2 cellular contexts compared by ENCODE assay signal in the genomic region with DNA sequence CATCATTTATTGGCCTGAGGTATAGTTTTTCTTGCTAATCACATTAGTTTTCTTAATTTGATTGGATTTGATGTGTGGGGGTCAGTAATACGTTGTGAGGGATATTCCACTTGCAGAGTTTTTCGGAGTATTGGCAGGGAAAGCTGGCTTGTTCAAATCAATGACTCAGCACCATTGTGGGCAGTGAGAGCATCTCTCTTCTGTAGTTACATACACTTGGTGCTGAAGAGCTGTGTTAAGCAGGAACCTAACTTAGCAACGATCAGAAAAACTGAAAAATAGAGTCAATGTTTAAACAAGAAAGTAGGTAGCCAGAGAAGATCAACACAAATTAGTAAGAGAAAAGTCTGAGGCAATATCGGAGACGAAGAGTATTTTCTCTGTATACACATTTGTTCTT.
TF ChIP-seq lines count a peak whose summit lies in the region.

No MANE protein-coding gene starts in this region.

TF ChIP-seq in A549, 52 proteins besides CTCF, POLR2A, EP300 and RAD21:
- TF ChIP-seq RFX5 (IDR thresholded peaks at IDR 0.05): no peak
- no peak for TF ChIP-seq CBX2 (IDR thresholded peaks at IDR 0.05; ENCODE audit: borderline replicate concordance, low read depth)
- TF ChIP-seq MAFK (IDR thresholded peaks at IDR 0.05; ENCODE audit: partially characterized antibody): peak; percentile 38

TF ChIP-seq in IMR-90, 13 proteins besides CTCF, POLR2A, EP300 and RAD21:
- TF ChIP-seq MXI1 (IDR thresholded peaks at IDR 0.05; ENCODE audit: borderline replicate concordance, low read depth, low read length) (no peak), CEBPB (IDR thresholded peaks at IDR 0.05; ENCODE audit: low read depth, low read length) (no peak), RFX5 (IDR thresholded peaks at IDR 0.05; ENCODE audit: low read depth, low read length) (no peak), CHD1 (IDR thresholded peaks at IDR 0.05; ENCODE audit: low read depth, low read length) (no peak), MAZ (IDR thresholded peaks at IDR 0.05; ENCODE audit: borderline replicate concordance, low read depth, low read length) (no peak), BHLHE40 (IDR thresholded peaks at IDR 0.05; ENCODE audit: low read depth, low read length) (no peak), NFE2L2 (IDR thresholded peaks at IDR 0.05; ENCODE audit: low read depth, low read length) (peak; percentile 55; the same call in 1 of the 2 replicates), MAFK (IDR thresholded peaks at IDR 0.05; ENCODE audit: low read depth, low read length) (0 out of 2 replicates have a peak, but pooled peaks have one; percentile 21)
- TF ChIP-seq, protein P1, sequence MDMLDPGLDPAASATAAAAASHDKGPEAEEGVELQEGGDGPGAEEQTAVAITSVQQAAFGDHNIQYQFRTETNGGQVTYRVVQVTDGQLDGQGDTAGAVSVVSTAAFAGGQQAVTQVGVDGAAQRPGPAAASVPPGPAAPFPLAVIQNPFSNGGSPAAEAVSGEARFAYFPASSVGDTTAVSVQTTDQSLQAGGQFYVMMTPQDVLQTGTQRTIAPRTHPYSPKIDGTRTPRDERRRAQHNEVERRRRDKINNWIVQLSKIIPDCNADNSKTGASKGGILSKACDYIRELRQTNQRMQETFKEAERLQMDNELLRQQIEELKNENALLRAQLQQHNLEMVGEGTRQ (IDR thresholded peaks at IDR 0.05; ENCODE audit: low read depth, low read length): no peak
